19 cellular contexts compared by ENCODE assay signal in the genomic region with DNA sequence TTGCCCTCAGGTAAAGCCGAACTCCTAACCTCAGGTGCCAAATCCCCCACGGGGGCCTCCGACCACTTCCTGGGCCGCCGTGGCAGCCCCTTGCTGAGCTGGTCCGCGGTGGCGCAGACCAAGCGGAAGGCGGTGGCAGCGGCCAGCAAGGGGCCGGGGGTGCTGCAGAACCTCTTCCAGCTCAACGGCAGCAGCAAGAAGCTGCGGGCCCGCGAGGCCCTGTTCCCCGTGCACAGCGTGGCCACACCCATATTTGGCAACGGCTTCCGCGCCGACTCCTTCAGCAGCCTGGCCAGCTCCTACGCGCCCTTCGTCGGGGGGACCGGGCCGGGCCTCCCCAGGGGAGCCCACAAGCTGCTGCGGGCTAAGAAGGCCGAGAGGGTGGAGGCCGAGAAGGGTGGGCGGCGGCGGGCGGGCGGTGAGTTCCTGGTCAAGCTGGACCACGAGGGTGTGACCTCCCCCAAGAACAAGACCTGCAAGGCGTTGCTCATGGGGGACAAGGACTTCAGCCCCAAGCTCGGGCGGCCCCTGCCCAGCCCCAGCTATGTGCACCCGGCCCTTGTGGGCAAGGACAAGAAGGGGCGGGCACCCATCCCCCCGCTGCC. TPM values are rescaled to one million over a fixed set of nuclear protein-coding genes. Genes with fewer than 3 reads are reported as not detected.
A peak's percentile ranks its signal among the peaks of the same experiment; 100 is the strongest.
DNase-seq lines count a peak whose midpoint lies in the region; ATAC-seq, FAIRE-seq and TF ChIP-seq lines count a peak whose summit lies in the region.
"Had no signal": no experiment of that assay in that cellular context is flagged by ENCODE, and none has a peak within 500 bp of the region (broad histone marks: within the 10 kb centered on the region; RNA-seq: fewer than 3 reads in every experiment).

No MANE protein-coding gene starts in this region.

- H4K20me1 ChIP-seq in H1 (replicated peaks in 1 of 2; ENCODE audit: control insufficient read depth in 1 of 2, insufficient read depth in 2 of 2, low read length in 2 of 2) = no peaks in the 10 kb centered on the region

- no peaks in the 10 kb centered on the region for H3K23me2 ChIP-seq in H1 (ENCODE audit: low read depth, low read length)

- TF ChIP-seq EP300 in H1 (IDR thresholded peaks at IDR 0.05; ENCODE audit: borderline replicate concordance in 1 of 2, low read depth in 2 of 2, low read length in 2 of 2) = no peak

- H2BK120ac ChIP-seq in H1 (replicated peaks; ENCODE audit: low read depth, low read length) = no peak overlapping the region

- H3K79me2 ChIP-seq in H1 (ENCODE audit: control insufficient read depth in 1 of 2, insufficient read depth in 2 of 2, low read length in 2 of 2) = no peaks in the 10 kb centered on the region

- no peak overlapping the region for H3K9ac ChIP-seq in H1 (replicated peaks in 1 of 4; ENCODE audit: extremely low read depth in 1 of 4, low read depth in 3 of 4, low read length in 3 of 4)

- H3K9me3 Mint-ChIP-seq in natural killer cell = no peaks in the 10 kb centered on the region
- H3K9me3 Mint-ChIP-seq: activated naive CD8-positive, alpha-beta T cell treated with anti-CD3 and anti-CD28 coated beads, Interleukin-2, amount 50 U/mL, for 24 hours; brain had no signal

- no peaks in the 10 kb centered on the region for H3K79me1 ChIP-seq in H1 (ENCODE audit: low read depth, low read length)

- H3K14ac ChIP-seq in H1 (ENCODE audit: insufficient read length) = no peak overlapping the region

- H2AK5ac ChIP-seq in H1 (ENCODE audit: low read depth, low read length) = no peak overlapping the region

- no peak overlapping the region for H3K23ac ChIP-seq in H1 (ENCODE audit: insufficient read length)

- ATAC-seq in natural killer cell = peak in 2 of 3 donors; percentile 56 to 65
- ATAC-seq: activated naive CD8-positive, alpha-beta T cell treated with anti-CD3 and anti-CD28 coated beads, Interleukin-2, amount 50 U/mL, for 24 hours; PC-3; sciatic nerve had no signal

- H2BK12ac ChIP-seq in H1 (ENCODE audit: low read depth, low read length) = no peak overlapping the region

- no peak overlapping the region for H4K91ac ChIP-seq in H1 (replicated peaks; ENCODE audit: insufficient read length, low read length)

- peaks cover 0 to 14% (median 8%) of the 10 kb centered on the region in 4 experiments; a peak in 6 of 7 replicates for H3K4me1 ChIP-seq in H1 (replicated peaks in 1 of 4; ENCODE audit: control insufficient read depth in 3 of 4, insufficient read depth in 4 of 4, low read length in 3 of 4)
- H3K4me1 ChIP-seq: thyroid gland had no signal

- H3K4me1 Mint-ChIP-seq in natural killer cell = peaks cover 5 to 25% of the 10 kb centered on the region in 2 donors
- H3K4me1 Mint-ChIP-seq: activated naive CD8-positive, alpha-beta T cell treated with anti-CD3 and anti-CD28 coated beads, Interleukin-2, amount 50 U/mL, for 24 hours had no signal

- TF ChIP-seq RAD21 in H1 (IDR thresholded peaks at IDR 0.05 in 1 of 2, conservative IDR thresholded peaks at IDR 0.05 in 1 of 2; ENCODE audit: low read depth in 2 of 2, low read length in 2 of 2) = no peak

- no peak overlapping the region for H3K27ac Mint-ChIP-seq in natural killer cell
- H3K27ac Mint-ChIP-seq: activated naive CD8-positive, alpha-beta T cell treated with anti-CD3 and anti-CD28 coated beads, Interleukin-2, amount 50 U/mL, for 24 hours; brain had no signal

- no peak overlapping the region for H4K5ac ChIP-seq in H1 (ENCODE audit: insufficient read length, low read depth, low read length)

- H3K4me3 Mint-ChIP-seq in natural killer cell = peak overlapping the region; percentile 17
- H3K4me3 Mint-ChIP-seq: activated naive CD8-positive, alpha-beta T cell treated with anti-CD3 and anti-CD28 coated beads, Interleukin-2, amount 50 U/mL, for 24 hours; brain had no signal

- H3K4me2 ChIP-seq in H1 (ENCODE audit: insufficient read depth in 1 of 2, low read depth in 2 of 2, low read length in 2 of 2) = no peak overlapping the region

- no peak for TF ChIP-seq POLR2A in H1 (IDR thresholded peaks at IDR 0.05; ENCODE audit: control extremely low read depth in 1 of 2, low read depth in 2 of 2, low read length in 2 of 2)

- CTCF ChIA-PET in H1 (lab: Charles Lee; ENCODE audit: partially characterized antibody) = interaction anchor here (0.9 to 4.8 kb wide), 11 partner anchors 8 to 152 kb away, joined by 3 to 39 read pairs (median 5); no protein-coding TSS in a partner anchor

- H3K27me3 ChIP-seq in H1 (replicated peaks in 1 of 4; ENCODE audit: control insufficient read depth in 3 of 4, extremely low read depth in 1 of 4, insufficient read depth in 3 of 4, low read length in 3 of 4) = no peaks in the 10 kb centered on the region
- H3K27me3 ChIP-seq: thyroid gland had no signal

- DNase-seq in DMS 273 (lab: John Stamatoyannopoulos, UW; ENCODE audit: unreplicated experiment) = peak; percentile 46
- DNase-seq in DMS 273 treated with DMSO at 0.1 percent for 48 hours (lab: John Stamatoyannopoulos, UW) = no peak
- no peak for DNase-seq in H1 (ENCODE audit: low read depth in 1 of 2, low spot score in 2 of 2)
- DNase-seq in natural killer cell = peak; percentile 38
- no peak for DNase-seq in SKM-1 treated with dmso at 0.1 percent for 144 hours (lab: John Stamatoyannopoulos, UW; ENCODE audit: unreplicated experiment)
- DNase-seq in activated CD4-positive, CD25-positive, alpha-beta regulatory T cell treated with anti-CD3 and anti-CD28 coated beads, Interleukin-2, amount 50 U/mL, for 72 hours = no peak
- no peak for DNase-seq in urothelium cell line (ENCODE audit: low spot score)
- DNase-seq: activated CD4-positive, alpha-beta T cell treated with anti-CD3 and anti-CD28 coated beads for 1 hour; activated naive CD8-positive, alpha-beta T cell treated with anti-CD3 and anti-CD28 coated beads, Interleukin-2, amount 50 U/mL, for 24 hours; AML-193; cortex of kidney; foreskin fibroblast; PC-3; stimulated activated naive CD4-positive, alpha-beta T cell; thyroid gland had no signal

- H4K8ac ChIP-seq in H1 (ENCODE audit: extremely low read depth, insufficient read depth, low read length) = peak overlapping the region; percentile 47

- H3K36me3 ChIP-seq in KOPT-K1 (ENCODE audit: insufficient read depth, low read length) (peaks cover 98% of the 10 kb centered on the region), H1 (ENCODE audit: control insufficient read depth in 2 of 4, insufficient read depth in 4 of 4, low read length in 3 of 4) (no peaks in the 10 kb centered on the region)

- 88% methylated on average over 32 of the region's 43 CpGs; no CpG with 5 or more reads in 1 of the 2 experiments for WGBS in H1 (ENCODE audit: extremely low coverage in 1 of 2, insufficient coverage in 1 of 2, insufficient read length in 1 of 2, insufficient replicate concordance in 2 of 2, low coverage in 1 of 2, low lambda C conversion rate in 2 of 2, missing lambda C conversion rate in 1 of 2), 2 experiments

- no peak overlapping the region for H2BK15ac ChIP-seq in H1 (ENCODE audit: low read length)

- no peak overlapping the region for H2BK5ac ChIP-seq in H1 (ENCODE audit: low read depth, low read length)

- POLR2A ChIA-PET in H1 (lab: Charles Lee; ENCODE audit: partially characterized antibody) = interaction anchor here (0.6 to 1.4 kb wide), 3 partner anchors 21 to 31 kb away, joined by 3 to 4 read pairs (median 3); no protein-coding TSS in a partner anchor

- no peak overlapping the region for H3K4ac ChIP-seq in H1 (replicated peaks; ENCODE audit: insufficient read length, low read depth, low read length)

- H3K56ac ChIP-seq in H1 (replicated peaks; ENCODE audit: insufficient read length, low read depth, low read length) = no peak overlapping the region

- no peak overlapping the region for H3K4me3 ChIP-seq in H1 (ENCODE audit: extremely low read depth in 1 of 4, insufficient read depth in 2 of 4, low read depth in 3 of 4, low read length in 4 of 4)
- H3K4me3 ChIP-seq: thyroid gland had no signal

- peak overlapping the region; percentile 49 for H3K27ac ChIP-seq in KOPT-K1 (ENCODE audit: low read depth, low read length, poor library complexity, severe bottlenecking)
- no peak overlapping the region for H3K27ac ChIP-seq in H1 (ENCODE audit: low read depth, low read length)
- H3K27ac ChIP-seq: 22Rv1, thyroid gland had no signal

- no peak overlapping the region for H2AFZ ChIP-seq in H1 (ENCODE audit: low read length)

- peaks cover 0 to 12% of the 10 kb centered on the region in 2 donors for H3K27me3 Mint-ChIP-seq in natural killer cell (ENCODE audit: low read depth in 2 of 2)
- H3K27me3 Mint-ChIP-seq: activated naive CD8-positive, alpha-beta T cell treated with anti-CD3 and anti-CD28 coated beads, Interleukin-2, amount 50 U/mL, for 24 hours; brain had no signal

- H3K9me3 ChIP-seq in KOPT-K1 (ENCODE audit: insufficient read depth, low read length, poor library complexity, severe bottlenecking) (no peaks in the 10 kb centered on the region), H1 (ENCODE audit: insufficient read depth in 2 of 2, low read depth in 1 of 2, low read length in 1 of 2) (no peaks in the 10 kb centered on the region)
- H3K9me3 ChIP-seq: thyroid gland had no signal

- FAIRE-seq in H1 (lab: Jason Lieb, UNC) (no peak), urothelium cell line (lab: Jason Lieb, UNC) (no peak)

- H3K36me3 Mint-ChIP-seq in natural killer cell = no peaks in the 10 kb centered on the region

- no peak overlapping the region for H3K18ac ChIP-seq in H1 (ENCODE audit: extremely low read depth, low read length)

- intact Hi-C loops in natural killer cell (cut with micrococcal nuclease) = no loop called here

- H2BK20ac ChIP-seq in H1 (ENCODE audit: low read length) = no peak overlapping the region

- TF ChIP-seq CTCF in H1 (IDR thresholded peaks at IDR 0.05; ENCODE audit: control extremely low read depth in 1 of 3, insufficient read depth in 1 of 3, low read depth in 1 of 3, low read length in 3 of 3) = no peak
- TF ChIP-seq CTCF in natural killer cell (IDR thresholded peaks at IDR 0.05) = no peak

TF ChIP-seq in H1, 55 proteins besides CTCF, POLR2A, EP300 and RAD21 (continues in another document):
- TF ChIP-seq NRF1 (IDR thresholded peaks at IDR 0.05; ENCODE audit: low read depth, low read length) (no peak), SRF (IDR thresholded peaks at IDR 0.05; ENCODE audit: low read depth, low read length) (peak; percentile 86), GABPA (IDR thresholded peaks at IDR 0.05; ENCODE audit: borderline replicate concordance, insufficient read depth, low read length) (no peak), TBP (IDR thresholded peaks at IDR 0.05; ENCODE audit: low read depth, low read length) (no peak)

RNA-seq across cellular contexts. Expression of gene ACTG1, which starts 51.6 kb away (rescaled TPM):
- total RNA-seq in H1 (2021; fragmentation: NEBNext Ultra II Directional; extraction: Animal tissue kit (Norgen Biotek cat#: 25700)) = 3,535 and 3,691 TPM in 2 replicates
- polyA plus RNA-seq in H1 (2011; rRNA removed) = 5,010 and 7,420 TPM in 2 replicates
- polyA plus RNA-seq in H1 (2011; cell fraction: cytosol; rRNA removed) = 3,868 TPM
- 4,694 TPM for polyA plus RNA-seq in H1 (2011; cell fraction: nucleus; rRNA removed)
- polyA plus RNA-seq in H1 (2012, experiment 1 of 2) = 3,170 to 3,474 TPM (median 3,377 TPM) in 4 replicates
- polyA plus RNA-seq in H1 (2012, experiment 2 of 2) = 3,649 TPM
- 4,243 TPM for polyA plus RNA-seq in H1 (2013, experiment 1 of 2)
- polyA plus RNA-seq in H1 (2013, experiment 2 of 2) = 4,284 TPM
- polyA minus RNA-seq in H1 (2011; rRNA and poly(A)+ RNA removed) = 1,111 and 1,306 TPM in 2 replicates
- polyA minus RNA-seq in H1 (2011; cell fraction: cytosol; rRNA and poly(A)+ RNA removed) = 1,521 TPM
- polyA minus RNA-seq in H1 (2011; cell fraction: nucleus; rRNA and poly(A)+ RNA removed) = 1,666 TPM
- total RNA-seq in natural killer cell = 1,000 to 10,000 TPM; 1,401 to 1,901 (median 1,735) TPM

Comparison
In these comparisons a context has a peak if more than half of its experiments do, and no peak if none do; other contexts are left out.
1. DNase-seq: peak in DMS 273 (single experiment) and natural killer cell (single experiment); none in DMS 273 treated with DMSO at 0.1 percent for 48 hours (single experiment), H1 (0 of 2), SKM-1 treated with dmso at 0.1 percent for 144 hours (single experiment), activated CD4-positive, CD25-positive, alpha-beta regulatory T cell treated with anti-CD3 and anti-CD28 coated beads, Interleukin-2, amount 50 U/mL, for 72 hours (single experiment) and urothelium cell line (single experiment).